In genomic region chr7:43926193-43927043, GRCh38 we compare ENCODE assay signal across 8 cellular contexts. TPM values are rescaled to one million over a fixed set of nuclear protein-coding genes. Genes with fewer than 3 reads are reported as not detected.
DNase-seq lines count a peak whose midpoint lies in the region; ATAC-seq and TF ChIP-seq lines count a peak whose summit lies in the region.

Gene UBE2D4, plus strand, starts transcription at chr7:43926436. Its CDS starts 97 bp downstream, at chr7:43926533.

- TF ChIP-seq POLR2A in right lobe of liver (IDR thresholded peaks at IDR 0.05), result peak; percentile 99

- H3K36me3 ChIP-seq in right lobe of liver, result no peaks in the 10 kb centered on the region

- ATAC-seq in GM19328 (IDR thresholded peaks at IDR 0.05; ENCODE audit: unreplicated experiment) (peak; percentile 92), HG03460 (IDR thresholded peaks at IDR 0.05; ENCODE audit: unreplicated experiment) (peak; percentile 87), right lobe of liver (peak; percentile 95 to 97 (median 96))

- 0% methylated on average over 33 of the region's 79 CpGs for WGBS in right lobe of liver (ENCODE audit: insufficient coverage, low coverage, low lambda C conversion rate, missing lambda C conversion rate)

- peaks cover 0 to 14% (median 2%) of the 10 kb centered on the region in 4 donors for H3K4me1 ChIP-seq in right lobe of liver

- no peaks in the 10 kb centered on the region for H3K27me3 ChIP-seq in right lobe of liver

- peak within 1 kb of the TSS; percentile 87 to 95 (median 89) for H3K27ac ChIP-seq in right lobe of liver

- DNase-seq in CD1c-positive myeloid dendritic cell (ENCODE audit: extremely low spot score), result peak; percentile 87
- DNase-seq in NCI-H748 (lab: John Stamatoyannopoulos, UW; ENCODE audit: unreplicated experiment), result peak; percentile 93
- DNase-seq in activated CD4-positive, alpha-beta T cell treated with anti-CD3 and anti-CD28 coated beads, Interleukin-2, amount 50 U/mL, for 4 hours, result peak; percentile 85
- DNase-seq in dermis blood vessel endothelial cell, result peak; percentile 83
- peak; percentile 91 to 94 (median 93) for DNase-seq in right lobe of liver
- peak; percentile 90 for DNase-seq in stimulated activated CD4-positive, alpha-beta T cell treated with anti-CD3 and anti-CD28 coated beads, Interleukin-4, amount 100 ng/mL, for 4 hours

- H3K4me3 ChIP-seq in right lobe of liver, result peak within 1 kb of the TSS; percentile 71 to 84 (median 74)

- peak in 1 of 4 donors; percentile 16 for TF ChIP-seq CTCF in right lobe of liver (IDR thresholded peaks at IDR 0.05)

- intact Hi-C loops in right lobe of liver (cut with DNase I), result no loop called here

- H3K9me3 ChIP-seq in right lobe of liver, result no peaks in the 10 kb centered on the region

RNA-seq across cellular contexts. Expression of gene UBE2D4, which starts in this region (rescaled TPM):
- total RNA-seq in dermis blood vessel endothelial cell (6.1 and 9.5 TPM in 2 replicates), right lobe of liver (10 to 100 TPM; 13.6 to 25.1 (median 17.8) TPM)

Comparison
In these comparisons a context has a peak if more than half of its experiments do, and no peak if none do; other contexts are left out.
1. Peak in every context shown above with its lines: DNase-seq, ATAC-seq, H3K4me3 ChIP-seq and H3K27ac ChIP-seq.